ENCODE assay signal across 16 cellular contexts in genomic region chr6:22829070-22829469, GRCh38.
DNase-seq lines count a peak whose midpoint lies in the region; ATAC-seq, FAIRE-seq and TF ChIP-seq lines count a peak whose summit lies in the region.
"Had no signal": no experiment of that assay in that cellular context is flagged by ENCODE, and none has a peak within 500 bp of the region (broad histone marks: within the 10 kb centered on the region; RNA-seq: fewer than 3 reads in every experiment).

No MANE protein-coding gene starts in this region.

- peak in 3 of 4 donors; percentile 7 to 30 (median 21) for ATAC-seq in pancreas
- no peak for ATAC-seq in natural killer cell
- no peak for ATAC-seq in HG02588 (IDR thresholded peaks at IDR 0.05; ENCODE audit: unreplicated experiment)
- ATAC-seq: activated CD8-positive, alpha-beta memory T cell treated with anti-CD3 and anti-CD28 coated beads, Interleukin-2, amount 10 ng/mL, durations not matched to agents 7 days and 5 days; activated T-helper 17 cell treated with anti-CD3 and anti-CD28 coated beads, Interleukin-2, amount 50 U/mL, for 72 hours had no signal

- BruUV-seq in Calu3 (replicated peaks; lab: Mats Ljungman, UMichigan) = no TSS peak

- H3K4me1 Mint-ChIP-seq in Calu3 (ENCODE audit: low read depth, unreplicated experiment) = peaks cover 68% of the 10 kb centered on the region
- H3K4me1 Mint-ChIP-seq in natural killer cell = no peaks in the 10 kb centered on the region
- H3K4me1 Mint-ChIP-seq: activated CD8-positive, alpha-beta memory T cell treated with anti-CD3 and anti-CD28 coated beads, Interleukin-2, amount 10 ng/mL, durations not matched to agents 7 days and 5 days; activated T-helper 17 cell treated with anti-CD3 and anti-CD28 coated beads, Interleukin-2, amount 50 U/mL, for 72 hours had no signal

- H3K36me3 Mint-ChIP-seq in Calu3 (ENCODE audit: insufficient read depth, unreplicated experiment) (peaks cover 22% of the 10 kb centered on the region), natural killer cell (no peaks in the 10 kb centered on the region)
- H3K36me3 Mint-ChIP-seq: activated CD8-positive, alpha-beta memory T cell treated with anti-CD3 and anti-CD28 coated beads, Interleukin-2, amount 10 ng/mL, durations not matched to agents 7 days and 5 days had no signal

- H3K36me3 ChIP-seq in pancreas = no peaks in the 10 kb centered on the region
- H3K36me3 ChIP-seq: right atrium auricular region had no signal

- H3K27ac ChIP-seq in pancreas = peak overlapping the region in 2 of 4 donors; percentile 73 to 82

- no peaks in the 10 kb centered on the region for H3K9me3 ChIP-seq in pancreas
- H3K9me3 ChIP-seq: right atrium auricular region had no signal

- DNase-seq in Calu3 = no peak
- DNase-seq in RCC 7860 (ENCODE audit: low spot score) = no peak
- peak; percentile 82 for DNase-seq in epithelial cell of esophagus (ENCODE audit: low read depth)
- DNase-seq in pancreas = no peak
- no peak for DNase-seq in natural killer cell
- no peak for DNase-seq in NCI-H2227 treated with DMSO at 0.1 percent for 48 hours (lab: John Stamatoyannopoulos, UW)
- no peak for DNase-seq in central memory CD4-positive, alpha-beta T cell
- DNase-seq: activated CD8-positive, alpha-beta memory T cell treated with anti-CD3 and anti-CD28 coated beads, Interleukin-2, amount 10 ng/mL, durations not matched to agents 7 days and 5 days; effector CD8-positive, alpha-beta T cell; GOT3; midbrain; NCI-H187 treated with DMSO at 0.1 percent for 48 hours; stimulated activated naive CD4-positive, alpha-beta T cell treated with Interleukin-2 at 50 U/mL for 16 hours had no signal

- H3K9me3 Mint-ChIP-seq in Calu3 (ENCODE audit: low read depth, unreplicated experiment) (peaks cover 2% of the 10 kb centered on the region), natural killer cell (peaks cover 5 to 7% of the 10 kb centered on the region in 2 donors)
- H3K9me3 Mint-ChIP-seq: activated T-helper 17 cell treated with anti-CD3 and anti-CD28 coated beads, Interleukin-2, amount 50 U/mL, for 72 hours had no signal

- CTCF ChIA-PET in Calu3 (lab: Charles Lee) = interaction anchor here (0.6 to 2.2 kb wide), 9 partner anchors 51 to 1906 kb away, joined by 3 to 8 read pairs (median 4); partner anchors contain the start of gene SOX4

- H3K4me3 Mint-ChIP-seq in Calu3 (ENCODE audit: low read depth, unreplicated experiment) = peak overlapping the region; percentile 48
- no peak overlapping the region for H3K4me3 Mint-ChIP-seq in natural killer cell
- H3K4me3 Mint-ChIP-seq: activated CD8-positive, alpha-beta memory T cell treated with anti-CD3 and anti-CD28 coated beads, Interleukin-2, amount 10 ng/mL, durations not matched to agents 7 days and 5 days; activated T-helper 17 cell treated with anti-CD3 and anti-CD28 coated beads, Interleukin-2, amount 50 U/mL, for 72 hours had no signal

- no peak overlapping the region for H3K4me3 ChIP-seq in epithelial cell of esophagus (ENCODE audit: low read length)
- H3K4me3 ChIP-seq in pancreas = peak overlapping the region in 1 of 4 donors; percentile 17

- H3K27me3 ChIP-seq in pancreas = no peaks in the 10 kb centered on the region
- H3K27me3 ChIP-seq: right atrium auricular region had no signal

- H3K27me3 Mint-ChIP-seq in Calu3 (ENCODE audit: unreplicated experiment) (no peaks in the 10 kb centered on the region), natural killer cell (ENCODE audit: low read depth in 2 of 2) (no peaks in the 10 kb centered on the region)
- H3K27me3 Mint-ChIP-seq: activated CD8-positive, alpha-beta memory T cell treated with anti-CD3 and anti-CD28 coated beads, Interleukin-2, amount 10 ng/mL, durations not matched to agents 7 days and 5 days; activated T-helper 17 cell treated with anti-CD3 and anti-CD28 coated beads, Interleukin-2, amount 50 U/mL, for 72 hours had no signal

- H3K4me1 ChIP-seq in pancreas = peaks cover 7 to 23% (median 9%) of the 10 kb centered on the region in 3 donors

- FAIRE-seq in RCC 7860 (lab: Jason Lieb, UNC) (peak; percentile 23), pancreas (lab: Jason Lieb, UNC) (no peak)

- intact Hi-C loops in Calu3 (cut with micrococcal nuclease; ENCODE audit: unreplicated experiment) = loop anchor here (2.0 to 10.0 kb wide), 16 partner anchors 52 to 1952 kb away; no protein-coding TSS in a partner anchor
- intact Hi-C loops in pancreas (cut with DNase I) = no loop called here
- intact Hi-C loops in natural killer cell (cut with micrococcal nuclease) = no loop called here

- TF ChIP-seq CTCF in Calu3 (IDR thresholded peaks at IDR 0.05; ENCODE audit: unreplicated experiment) = no peak
- no peak for TF ChIP-seq CTCF in epithelial cell of esophagus (IDR thresholded peaks at IDR 0.05; ENCODE audit: insufficient read depth, low read depth, low read length, missing control alignments)
- TF ChIP-seq CTCF in pancreas (IDR thresholded peaks at IDR 0.05) = no peak
- no peak for TF ChIP-seq CTCF in natural killer cell (IDR thresholded peaks at IDR 0.05)

- peak overlapping the region; percentile 82 for H3K27ac Mint-ChIP-seq in Calu3 (ENCODE audit: unreplicated experiment)
- no peak overlapping the region for H3K27ac Mint-ChIP-seq in natural killer cell
- H3K27ac Mint-ChIP-seq: activated CD8-positive, alpha-beta memory T cell treated with anti-CD3 and anti-CD28 coated beads, Interleukin-2, amount 10 ng/mL, durations not matched to agents 7 days and 5 days; activated T-helper 17 cell treated with anti-CD3 and anti-CD28 coated beads, Interleukin-2, amount 50 U/mL, for 72 hours had no signal

Comparison
In these comparisons a context has a peak if more than half of its experiments do, and no peak if none do; other contexts are left out.
1. ATAC-seq: peak in pancreas (3 of 4); none in natural killer cell (0 of 3) and HG02588 (single experiment).